17 cellular contexts compared by ENCODE assay signal in the genomic region with DNA sequence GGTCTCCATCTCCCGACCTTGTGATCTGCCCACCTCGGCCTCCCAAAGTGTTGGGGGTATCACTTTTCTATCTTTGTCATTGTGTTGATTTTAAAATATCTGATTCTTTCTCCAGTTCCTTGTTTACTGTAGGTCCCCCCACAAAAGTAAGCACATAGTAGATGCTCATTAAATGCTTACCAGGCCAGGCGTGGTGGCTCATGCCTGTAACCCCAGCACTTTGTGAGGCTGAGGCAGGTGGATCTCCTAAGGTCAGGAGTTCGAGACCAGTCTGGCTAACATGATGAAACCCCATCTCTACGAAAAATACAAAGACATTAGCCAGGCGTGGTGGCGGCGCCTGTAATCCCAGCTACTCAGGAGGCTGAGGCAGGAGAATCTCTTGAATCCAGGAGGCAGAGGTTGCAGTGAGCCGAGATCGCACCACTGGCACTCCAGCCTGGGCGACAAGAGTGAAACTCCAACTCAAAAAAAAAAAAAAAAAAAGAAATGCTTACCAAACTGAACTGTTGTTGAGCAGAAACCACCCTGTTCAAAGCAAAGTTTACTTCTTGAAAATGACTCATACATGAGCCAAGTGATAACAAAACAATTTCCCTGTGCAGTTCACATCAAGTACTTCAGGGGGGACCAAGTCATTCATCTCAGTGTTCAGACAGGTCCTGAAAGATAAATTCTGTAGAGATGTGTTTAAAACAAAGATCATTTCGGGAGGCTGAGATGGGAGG. TPM values are rescaled to one million over a fixed set of nuclear protein-coding genes. Genes with fewer than 3 reads are reported as not detected.
DNase-seq lines count a peak whose midpoint lies in the region; ATAC-seq, FAIRE-seq and TF ChIP-seq lines count a peak whose summit lies in the region.
"Had no signal": no experiment of that assay in that cellular context is flagged by ENCODE, and none has a peak within 500 bp of the region (broad histone marks: within the 10 kb centered on the region; RNA-seq: fewer than 3 reads in every experiment).

No MANE protein-coding gene starts in this region.

- intact Hi-C loops in sciatic nerve (cut with DNase I) = no loop called here

- no peak for TF ChIP-seq CTCF in bronchial epithelial cell (IDR thresholded peaks at IDR 0.05; ENCODE audit: insufficient read depth, low read length, severe bottlenecking)

- no peak overlapping the region for H3K4me3 Mint-ChIP-seq in activated T-cell treated with anti-CD3 and anti-CD28 coated beads, Interleukin-2, amount 50 U/mL, for 4 hours
- H3K4me3 Mint-ChIP-seq in activated T-cell treated with anti-CD3 and anti-CD28 coated beads, Interleukin-2, amount 50 U/mL, for 24 hours = no peak overlapping the region
- H3K4me3 Mint-ChIP-seq: central memory CD8-positive, alpha-beta T cell had no signal

- DNase-seq in activated T-cell treated with anti-CD3 and anti-CD28 coated beads, Interleukin-2, amount 50 U/mL, for 4 hours = no peak
- no peak for DNase-seq in activated T-cell treated with anti-CD3 and anti-CD28 coated beads, Interleukin-2, amount 50 U/mL, for 24 hours
- DNase-seq in MV-4-11 (lab: John Stamatoyannopoulos, UW) = peak; percentile 39
- peak; percentile 77 for DNase-seq in bronchial epithelial cell (ENCODE audit: low read depth)
- peak; percentile 15 for DNase-seq in sciatic nerve (ENCODE audit: low spot score)
- DNase-seq in GM19240 (ENCODE audit: insufficient read length, low spot score) = no peak
- DNase-seq in NCI-H2171 (lab: John Stamatoyannopoulos, UW) = no peak
- DNase-seq: activated naive CD4-positive, alpha-beta T cell treated with anti-CD3 and anti-CD28 coated beads, Interleukin-2, amount 50 U/mL, for 16 hours; DMS 273 treated with DMSO at 0.1 percent for 48 hours; hippocampal formation; NCI-H2029; NCI-H82; psoas muscle; SIG-M5; tibial artery had no signal

- H3K9me3 Mint-ChIP-seq in activated T-cell treated with anti-CD3 and anti-CD28 coated beads, Interleukin-2, amount 50 U/mL, for 4 hours = no peaks in the 10 kb centered on the region
- no peaks in the 10 kb centered on the region for H3K9me3 Mint-ChIP-seq in activated T-cell treated with anti-CD3 and anti-CD28 coated beads, Interleukin-2, amount 50 U/mL, for 24 hours
- H3K9me3 Mint-ChIP-seq: central memory CD8-positive, alpha-beta T cell had no signal

- H3K27me3 ChIP-seq in bronchial epithelial cell (ENCODE audit: control insufficient read depth, insufficient read depth, low read length) = no peaks in the 10 kb centered on the region

- no peak for FAIRE-seq in bronchial epithelial cell (lab: Jason Lieb, UNC)

- H3K27me3 Mint-ChIP-seq in activated T-cell treated with anti-CD3 and anti-CD28 coated beads, Interleukin-2, amount 50 U/mL, for 4 hours (ENCODE audit: low read depth) = peaks cover 21% of the 10 kb centered on the region
- H3K27me3 Mint-ChIP-seq in activated T-cell treated with anti-CD3 and anti-CD28 coated beads, Interleukin-2, amount 50 U/mL, for 24 hours = peaks cover 26% of the 10 kb centered on the region

- no peak overlapping the region for H3K27ac Mint-ChIP-seq in activated T-cell treated with anti-CD3 and anti-CD28 coated beads, Interleukin-2, amount 50 U/mL, for 24 hours

- no peaks in the 10 kb centered on the region for H3K36me3 Mint-ChIP-seq in activated T-cell treated with anti-CD3 and anti-CD28 coated beads, Interleukin-2, amount 50 U/mL, for 4 hours (ENCODE audit: insufficient read depth)
- no peaks in the 10 kb centered on the region for H3K36me3 Mint-ChIP-seq in activated T-cell treated with anti-CD3 and anti-CD28 coated beads, Interleukin-2, amount 50 U/mL, for 24 hours (ENCODE audit: low read depth)

- peak; percentile 72 for ATAC-seq in activated T-cell treated with anti-CD3 and anti-CD28 coated beads, Interleukin-2, amount 50 U/mL, for 4 hours
- ATAC-seq in sciatic nerve = no peak
- no peak for ATAC-seq in GM21367 (IDR thresholded peaks at IDR 0.05; ENCODE audit: unreplicated experiment)
- ATAC-seq: psoas muscle had no signal

- H3K4me1 Mint-ChIP-seq in activated T-cell treated with anti-CD3 and anti-CD28 coated beads, Interleukin-2, amount 50 U/mL, for 4 hours (ENCODE audit: low read depth) = no peaks in the 10 kb centered on the region
- peaks cover 2% of the 10 kb centered on the region for H3K4me1 Mint-ChIP-seq in activated T-cell treated with anti-CD3 and anti-CD28 coated beads, Interleukin-2, amount 50 U/mL, for 24 hours (ENCODE audit: low read depth)
- H3K4me1 Mint-ChIP-seq: central memory CD8-positive, alpha-beta T cell had no signal

- no peak overlapping the region for H3K4me3 ChIP-seq in bronchial epithelial cell (ENCODE audit: low read depth, low read length)
- H3K4me3 ChIP-seq: psoas muscle, tibial artery had no signal

- no peaks in the 10 kb centered on the region for H3K36me3 ChIP-seq in bronchial epithelial cell (ENCODE audit: control insufficient read depth, insufficient read depth, low read length)
- H3K36me3 ChIP-seq: tibial artery had no signal

RNA-seq across cellular contexts. Expression of gene NID1, which starts 24.3 kb away (rescaled TPM):
- under 1 TPM; 0.16 to 0.32 (median 0.25) TPM for total RNA-seq in activated T-cell treated with anti-CD3 and anti-CD28 coated beads, Interleukin-2, amount 50 U/mL, for 4 hours
- 0.13 and 1.3 TPM in 2 replicates for total RNA-seq in bronchial epithelial cell
- 87.6 TPM for total RNA-seq in sciatic nerve

RNA-seq across cellular contexts. Expression of gene GPR137B, which starts 53.1 kb away (rescaled TPM):
- 1 to 10 TPM; 5.0 to 6.0 (median 5.6) TPM for total RNA-seq in activated T-cell treated with anti-CD3 and anti-CD28 coated beads, Interleukin-2, amount 50 U/mL, for 4 hours
- total RNA-seq in bronchial epithelial cell = 5.6 and 6.3 TPM in 2 replicates
- 91.6 TPM for total RNA-seq in sciatic nerve

Comparison
In these comparisons a context has a peak if more than half of its experiments do, and no peak if none do; other contexts are left out.
1. ATAC-seq: peak in activated T-cell treated with anti-CD3 and anti-CD28 coated beads, Interleukin-2, amount 50 U/mL, for 4 hours (2 of 2); none in sciatic nerve (single experiment) and GM21367 (single experiment).
2. DNase-seq: peak in MV-4-11 (single experiment), bronchial epithelial cell (single experiment) and sciatic nerve (single experiment); none in activated T-cell treated with anti-CD3 and anti-CD28 coated beads, Interleukin-2, amount 50 U/mL, for 4 hours (single experiment), activated T-cell treated with anti-CD3 and anti-CD28 coated beads, Interleukin-2, amount 50 U/mL, for 24 hours (single experiment), GM19240 (single experiment) and NCI-H2171 (single experiment).
3. RNA of gene NID1, which starts 24.3 kb away (total RNA-seq): 87.6 TPM in sciatic nerve (single experiment); 0.13 to 1.3 TPM in bronchial epithelial cell and 0.16 to 0.32 TPM in activated T-cell treated with anti-CD3 and anti-CD28 coated beads, Interleukin-2, amount 50 U/mL, for 4 hours; every median in the first group is over 10 times any median in the second.
4. RNA of gene GPR137B, which starts 53.1 kb away (total RNA-seq): 91.6 TPM in sciatic nerve (single experiment); 5.6 to 6.3 TPM in bronchial epithelial cell and 5.0 to 6.0 TPM in activated T-cell treated with anti-CD3 and anti-CD28 coated beads, Interleukin-2, amount 50 U/mL, for 4 hours; every median in the first group is over 10 times any median in the second.